ENCODE assay signal across 20 cellular contexts in the genomic region with DNA sequence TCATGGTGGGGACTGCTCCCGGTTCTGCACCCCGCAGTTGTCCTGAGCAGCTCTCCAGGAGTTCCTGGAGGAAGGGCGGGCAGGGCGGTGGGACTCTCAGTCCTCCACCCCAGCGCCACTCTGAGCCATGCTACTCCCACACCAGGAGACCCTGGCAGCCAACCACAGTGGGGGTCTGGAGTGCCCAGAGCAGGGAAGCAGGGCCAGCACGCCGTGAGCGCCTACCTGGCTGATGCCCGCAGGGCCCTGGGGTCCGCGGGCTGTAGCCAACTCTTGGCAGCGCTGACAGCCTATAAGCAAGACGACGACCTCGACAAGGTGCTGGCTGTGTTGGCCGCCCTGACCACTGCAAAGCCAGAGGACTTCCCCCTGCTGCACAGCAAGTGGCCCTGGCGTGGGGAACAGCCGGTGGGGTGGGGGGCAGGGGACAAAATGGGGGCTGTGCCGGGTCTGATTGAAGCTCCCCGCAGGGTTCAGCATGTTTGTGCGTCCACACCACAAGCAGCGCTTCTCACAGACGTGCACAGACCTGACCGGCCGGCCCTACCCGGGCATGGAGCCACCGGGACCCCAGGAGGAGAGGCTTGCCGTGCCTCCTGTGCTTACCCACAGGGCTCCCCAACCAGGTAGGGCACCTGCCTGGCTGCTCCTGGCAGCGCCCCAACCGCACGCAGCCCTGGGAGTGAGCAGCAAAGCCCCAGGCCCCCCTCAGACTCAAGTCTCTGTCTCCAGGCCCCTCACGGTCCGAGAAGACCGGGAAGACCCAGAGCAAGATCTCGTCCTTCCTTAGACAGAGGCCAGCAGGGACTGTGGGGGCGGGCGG. TPM values are rescaled to one million over a fixed set of nuclear protein-coding genes. Genes with fewer than 3 reads are reported as not detected.
DNase-seq lines count a peak whose midpoint lies in the region; ATAC-seq and TF ChIP-seq lines count a peak whose summit lies in the region.
"Had no signal": no experiment of that assay in that cellular context is flagged by ENCODE, and none has a peak within 500 bp of the region (broad histone marks: within the 10 kb centered on the region; RNA-seq: fewer than 3 reads in every experiment).

No MANE protein-coding gene starts in this region.

- H2AFZ ChIP-seq in osteoblast (ENCODE audit: low read length) = no peak overlapping the region

- H3K4me3 ChIP-seq in epithelial cell of esophagus (ENCODE audit: low read length) = no peak overlapping the region
- no peak overlapping the region for H3K4me3 ChIP-seq in osteoblast (ENCODE audit: insufficient read depth, low read length)
- H3K4me3 ChIP-seq in lower lobe of right lung = no peak overlapping the region
- H3K4me3 ChIP-seq: cardiac muscle cell, esophagus squamous epithelium, prostate gland, SJCRH30, upper lobe of left lung had no signal

- no peak overlapping the region for H3K27ac ChIP-seq in osteoblast (ENCODE audit: low read depth, low read length)
- no peak overlapping the region for H3K27ac ChIP-seq in lower lobe of right lung
- H3K27ac ChIP-seq: cardiac muscle cell, prostate gland, SJCRH30 had no signal

- H4K20me1 ChIP-seq in osteoblast (ENCODE audit: insufficient read depth, low read length) = no peaks in the 10 kb centered on the region

- no peak for TF ChIP-seq CTCF in epithelial cell of esophagus (IDR thresholded peaks at IDR 0.05; ENCODE audit: insufficient read depth, low read depth, low read length, missing control alignments)
- TF ChIP-seq CTCF in osteoblast (IDR thresholded peaks at IDR 0.05; ENCODE audit: extremely low read depth, low read depth, low read length) = no peak
- TF ChIP-seq CTCF in lower lobe of right lung (IDR thresholded peaks at IDR 0.05) = no peak

- H3K27me3 ChIP-seq in osteoblast (ENCODE audit: insufficient read depth, low read length) (no peaks in the 10 kb centered on the region), lower lobe of right lung (ENCODE audit: low read depth) (no peaks in the 10 kb centered on the region)
- H3K27me3 ChIP-seq: cardiac muscle cell, esophagus squamous epithelium, SJCRH30, upper lobe of left lung had no signal

- H3K36me3 ChIP-seq in osteoblast (ENCODE audit: insufficient read depth, low read length) (peaks cover 3% of the 10 kb centered on the region), lower lobe of right lung (peaks cover 22% of the 10 kb centered on the region)
- H3K36me3 ChIP-seq: cardiac muscle cell, prostate gland, SJCRH30 had no signal

- no peak overlapping the region for H3K4me2 ChIP-seq in osteoblast (ENCODE audit: insufficient read depth, low read length)

- peaks cover 31% of the 10 kb centered on the region for H3K4me1 ChIP-seq in osteoblast (ENCODE audit: insufficient read depth, low read length)
- peaks cover 53% of the 10 kb centered on the region for H3K4me1 ChIP-seq in lower lobe of right lung

- peaks cover 2% of the 10 kb centered on the region for H3K79me2 ChIP-seq in osteoblast (ENCODE audit: insufficient read depth, low read length)

- DNase-seq in D341Med (ENCODE audit: low spot score) = peak; percentile 39
- peak; percentile 39 for DNase-seq in epithelial cell of esophagus (ENCODE audit: low read depth)
- peak; percentile 86 for DNase-seq in osteoblast (ENCODE audit: insufficient read length, low spot score, missing footprints)
- DNase-seq in NCI-H345 (lab: John Stamatoyannopoulos, UW) = no peak
- DNase-seq in lower lobe of right lung = no peak
- DNase-seq in activated CD8-positive, alpha-beta memory T cell treated with anti-CD3 and anti-CD28 coated beads, Interleukin-2, amount 50 U/mL, for 4 hours = no peak
- DNase-seq: amniotic stem cell; esophagus squamous epithelium; HCEC 1CT; Kasumi-1; left colon; NCI-H1092 treated with DMSO at 0.1 percent for 48 hours; NCI-H510A treated with DMSO at 0.1 percent for 48 hours; stimulated activated CD4-positive, alpha-beta T cell treated with anti-CD3 and anti-CD28 coated beads, Interleukin-4, amount 100 ng/mL, for 4 hours had no signal

- no peaks in the 10 kb centered on the region for H3K9me3 ChIP-seq in osteoblast (ENCODE audit: low read depth, low read length)
- no peaks in the 10 kb centered on the region for H3K9me3 ChIP-seq in lower lobe of right lung
- H3K9me3 ChIP-seq: esophagus squamous epithelium, prostate gland, SJCRH30, upper lobe of left lung had no signal

- intact Hi-C loops in lower lobe of right lung (cut with DNase I) = no loop called here

- no peak for ATAC-seq in lower lobe of right lung
- ATAC-seq: left colon had no signal

TF ChIP-seq in PFSK-1, 5 proteins besides CTCF, POLR2A, EP300 and RAD21:
- TF ChIP-seq FOXP2 (optimal IDR thresholded peaks at IDR 0.05; ENCODE audit: borderline replicate concordance, extremely low read depth, extremely low read length, insufficient read depth) = no peak
- 0 out of 2 replicates have a peak, but pooled peaks have one; percentile 17 for TF ChIP-seq POLR2AphosphoS5 (IDR thresholded peaks at IDR 0.05; ENCODE audit: low read depth, low read length)

RNA-seq across cellular contexts. Expression of gene TNFRSF6B, which starts 1.6 kb away (rescaled TPM):
- 3.1 TPM for polyA plus RNA-seq in PFSK-1 (2012; ENCODE audit: insufficient read length, low read depth)
- 2.1 and 2.9 TPM in 2 replicates for total RNA-seq in osteoblast
- 5.3 TPM for total RNA-seq in lower lobe of right lung
- total RNA-seq: neural crest cell had no signal

RNA-seq across cellular contexts. Expression of gene ARFRP1, which starts 13.0 kb away (rescaled TPM):
- polyA plus RNA-seq in PFSK-1 (2012; ENCODE audit: insufficient read length, low read depth) = 74.7 TPM
- total RNA-seq in osteoblast (21.7 and 23.0 TPM in 2 replicates), lower lobe of right lung (44.3 TPM)

RNA-seq across cellular contexts. Expression of gene ZGPAT, which starts 13.0 kb away (rescaled TPM):
- polyA plus RNA-seq in PFSK-1 (2012; ENCODE audit: insufficient read length, low read depth) = 47.1 TPM
- 15.6 and 18.8 TPM in 2 replicates for total RNA-seq in osteoblast
- total RNA-seq in lower lobe of right lung = 27.2 TPM

RNA-seq across cellular contexts. Expression of gene RTEL1, which starts 36.7 kb away (rescaled TPM):
- polyA plus RNA-seq in PFSK-1 (2012; ENCODE audit: insufficient read length, low read depth) = 18.7 TPM
- total RNA-seq in osteoblast (10.9 and 11.8 TPM in 2 replicates), lower lobe of right lung (23.8 TPM)

RNA-seq across cellular contexts. Expression of gene STMN3, which starts 41.6 kb away (rescaled TPM):
- polyA plus RNA-seq in PFSK-1 (2012; ENCODE audit: insufficient read length, low read depth) = 34.8 TPM
- 1.1 and 2.1 TPM in 2 replicates for total RNA-seq in osteoblast
- total RNA-seq in lower lobe of right lung = 12.1 TPM

Comparison
In these comparisons a context has a peak if more than half of its experiments do, and no peak if none do; other contexts are left out.
1. DNase-seq: peak in D341Med (single experiment), epithelial cell of esophagus (single experiment) and osteoblast (single experiment); none in NCI-H345 (single experiment), lower lobe of right lung (single experiment) and activated CD8-positive, alpha-beta memory T cell treated with anti-CD3 and anti-CD28 coated beads, Interleukin-2, amount 50 U/mL, for 4 hours (single experiment).